8 cellular contexts compared by ENCODE assay signal in the genomic region with DNA sequence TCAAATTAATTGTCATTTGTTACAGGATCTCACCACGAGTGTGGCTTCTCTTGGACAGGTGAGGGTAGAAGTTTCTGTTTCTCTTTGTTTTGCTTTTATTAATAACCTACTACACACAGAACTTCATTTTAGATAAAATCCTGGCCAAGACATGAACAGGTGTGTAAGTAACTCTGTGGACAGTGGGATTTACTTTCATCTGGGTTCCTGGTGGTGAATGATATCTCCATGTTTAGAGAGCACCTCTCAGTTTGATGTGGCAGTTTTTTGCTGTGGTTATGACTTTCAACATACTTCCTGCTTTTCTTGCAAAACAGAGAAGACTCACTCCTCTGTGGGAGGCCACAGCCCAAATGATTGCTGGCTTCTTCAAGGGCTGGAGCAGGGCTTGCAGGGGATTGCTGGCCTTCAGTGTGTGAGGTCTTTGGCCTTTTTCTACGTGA.
DNase-seq lines count a peak whose midpoint lies in the region; ATAC-seq and TF ChIP-seq lines count a peak whose summit lies in the region.

No MANE protein-coding gene starts in this region.

- H3K36me3 Mint-ChIP-seq in progenitor cell of endocrine pancreas (ENCODE audit: insufficient read depth) = no peaks in the 10 kb centered on the region

- H3K36me3 ChIP-seq in Peyer's patch = no peaks in the 10 kb centered on the region
- H3K36me3 ChIP-seq in breast epithelium = no peaks in the 10 kb centered on the region

- intact Hi-C loops in breast epithelium (cut with DNase I; ENCODE audit: low total_unique reads) = no loop called here

- TF ChIP-seq POLR2A in Peyer's patch (IDR thresholded peaks at IDR 0.05) (no peak), breast epithelium (IDR thresholded peaks at IDR 0.05) (no peak)

- peaks cover 0 to 24% (median 9%) of the 10 kb centered on the region in 4 donors for H3K4me1 ChIP-seq in Peyer's patch
- H3K4me1 ChIP-seq in breast epithelium = no peaks in the 10 kb centered on the region

- H3K4me3 ChIP-seq in GM12865 (ENCODE audit: low read depth, low read length) (peak overlapping the region; percentile 16), Peyer's patch (no peak overlapping the region), breast epithelium (no peak overlapping the region)

- H3K4me3 Mint-ChIP-seq in progenitor cell of endocrine pancreas (ENCODE audit: low read depth) = no peak overlapping the region

- H3K27ac ChIP-seq in Peyer's patch = peak overlapping the region; percentile 70 to 83 (median 75)
- H3K27ac ChIP-seq in breast epithelium = peak overlapping the region; percentile 67 to 94

- peak overlapping the region; percentile 22 for H3K27ac Mint-ChIP-seq in progenitor cell of endocrine pancreas

- peak; percentile 86 for DNase-seq in GM12865 (ENCODE audit: low read depth)
- DNase-seq in Peyer's patch = peak in 2 of 3 donors; percentile 45 to 77
- no peak for DNase-seq in breast epithelium (ENCODE audit: low spot score in 2 of 2)
- no peak for DNase-seq in progenitor cell of endocrine pancreas (ENCODE audit: low spot score, unreplicated experiment)
- no peak for DNase-seq in putamen (ENCODE audit: low spot score)
- no peak for DNase-seq in islet precursor cell
- no peak for DNase-seq in NCI-H2107 treated with DMSO at 0.1 percent for 48 hours (lab: John Stamatoyannopoulos, UW; ENCODE audit: unreplicated experiment)

- H3K9me3 ChIP-seq in Peyer's patch (no peaks in the 10 kb centered on the region), breast epithelium (no peaks in the 10 kb centered on the region)

- no peaks in the 10 kb centered on the region for H3K27me3 ChIP-seq in Peyer's patch
- H3K27me3 ChIP-seq in breast epithelium = no peaks in the 10 kb centered on the region

- peaks cover under 1% of the 10 kb centered on the region for H3K9me3 Mint-ChIP-seq in progenitor cell of endocrine pancreas (ENCODE audit: low read depth)

- TF ChIP-seq CTCF in GM12865 (IDR thresholded peaks at IDR 0.05; ENCODE audit: insufficient read depth, low read depth, low read length, missing control alignments) = no peak
- TF ChIP-seq CTCF in Peyer's patch (IDR thresholded peaks at IDR 0.05) = no peak
- TF ChIP-seq CTCF in breast epithelium (IDR thresholded peaks at IDR 0.05) = no peak
- TF ChIP-seq CTCF in progenitor cell of endocrine pancreas (IDR thresholded peaks at IDR 0.05; ENCODE audit: unreplicated experiment) = no peak

- peak; percentile 47 for ATAC-seq in HG02623 (IDR thresholded peaks at IDR 0.05; ENCODE audit: unreplicated experiment)

- peaks cover 2% of the 10 kb centered on the region for H3K4me1 Mint-ChIP-seq in progenitor cell of endocrine pancreas (ENCODE audit: low read depth)

- H3K27me3 Mint-ChIP-seq in progenitor cell of endocrine pancreas = peaks cover 3% of the 10 kb centered on the region

Comparison
In these comparisons a context has a peak if more than half of its experiments do, and no peak if none do; other contexts are left out.
1. DNase-seq: peak in GM12865 (single experiment) and Peyer's patch (2 of 3); none in breast epithelium (0 of 2), progenitor cell of endocrine pancreas (single experiment), putamen (single experiment), islet precursor cell (single experiment) and NCI-H2107 treated with DMSO at 0.1 percent for 48 hours (single experiment).